Comparison of ENCODE assay signal across 20 cellular contexts in the genomic region with DNA sequence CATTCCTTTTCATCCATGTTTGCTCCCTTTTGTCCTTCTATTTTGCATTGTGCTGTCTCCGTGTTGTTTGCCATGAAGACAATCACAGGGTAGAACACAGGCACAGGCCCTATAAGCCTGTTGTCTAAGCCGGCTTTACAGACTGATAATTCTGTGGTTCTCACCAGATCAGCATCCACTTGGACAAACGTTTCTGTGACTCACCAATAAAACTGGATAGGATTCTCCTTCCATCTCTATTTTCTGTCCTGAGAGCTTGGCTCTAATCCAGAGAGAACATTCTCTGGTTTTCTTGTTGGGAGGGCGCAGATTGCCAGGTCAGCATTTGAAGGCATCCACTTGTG.
DNase-seq lines count a peak whose midpoint lies in the region; ATAC-seq and TF ChIP-seq lines count a peak whose summit lies in the region.
"Had no signal": no experiment of that assay in that cellular context is flagged by ENCODE, and none has a peak within 500 bp of the region (broad histone marks: within the 10 kb centered on the region; RNA-seq: fewer than 3 reads in every experiment).

No MANE protein-coding gene starts in this region.

- CTCF ChIA-PET in WTC11 (lab: Charles Lee) = no interaction called here
- CTCF ChIA-PET in activated CD8-positive, alpha-beta T cell treated with anti-CD3 and anti-CD28 coated beads, Interleukin-2, amount 10 ng/mL, durations not matched to agents 7 days and 5 days (lab: Charles Lee) = interaction anchor here (0.6 kb wide), 1 partner anchor 66 kb away, joined by 3 read pairs; no protein-coding TSS in a partner anchor

- no peaks in the 10 kb centered on the region for H3K9me3 Mint-ChIP-seq in GM23338
- peaks cover 5% of the 10 kb centered on the region for H3K9me3 Mint-ChIP-seq in WTC11
- no peaks in the 10 kb centered on the region for H3K9me3 Mint-ChIP-seq in activated CD8-positive, alpha-beta T cell treated with anti-CD3 and anti-CD28 coated beads, Interleukin-2, amount 10 ng/mL, durations not matched to agents 7 days and 5 days (ENCODE audit: insufficient read depth)
- H3K9me3 Mint-ChIP-seq: activated CD4-positive, alpha-beta T cell treated with anti-CD3 and anti-CD28 coated beads, Interleukin-2, amount 10 ng/mL, durations not matched to agents 24 days and 14 days; activated naive CD8-positive, alpha-beta T cell treated with anti-CD3 and anti-CD28 coated beads, Interleukin-2, amount 10 ng/mL, durations not matched to agents 7 days and 5 days; activated T-helper 2 cell treated with anti-CD3 and anti-CD28 coated beads, Interferon-gamma antibody, Interleukin-2, Interleukin-4, amounts not matched to agents 10 μg/mL and 5 μg/mL and 100 μg/mL, durations not matched to agents 14 hours and 24 hours and 36 hours; CD4-positive, alpha-beta memory T cell; T-cell had no signal

- no peaks in the 10 kb centered on the region for H3K36me3 Mint-ChIP-seq in GM23338 (ENCODE audit: low read depth)
- H3K36me3 Mint-ChIP-seq in WTC11 = no peaks in the 10 kb centered on the region
- H3K36me3 Mint-ChIP-seq in activated CD8-positive, alpha-beta T cell treated with anti-CD3 and anti-CD28 coated beads, Interleukin-2, amount 10 ng/mL, durations not matched to agents 7 days and 5 days (ENCODE audit: low read depth) = no peaks in the 10 kb centered on the region
- H3K36me3 Mint-ChIP-seq: activated naive CD8-positive, alpha-beta T cell treated with anti-CD3 and anti-CD28 coated beads, Interleukin-2, amount 10 ng/mL, durations not matched to agents 7 days and 5 days; CD4-positive, alpha-beta memory T cell; T-cell had no signal

- TF ChIP-seq CTCF in GM23338 (conservative IDR thresholded peaks at IDR 0.05; ENCODE audit: low read depth in 2 of 2) (no peak), WTC11 (IDR thresholded peaks at IDR 0.05) (no peak), retinal pigment epithelial cell (conservative IDR thresholded peaks at IDR 0.05; ENCODE audit: low read depth, low read length) (no peak)

- H2AFZ ChIP-seq in GM23338 = no peak overlapping the region
- H2AFZ ChIP-seq: GM23248 had no signal

- no peaks in the 10 kb centered on the region for H3K9me2 ChIP-seq in GM23338 (ENCODE audit: insufficient read depth)

- peaks cover 32% of the 10 kb centered on the region for H3K4me1 Mint-ChIP-seq in GM23338
- H3K4me1 Mint-ChIP-seq in WTC11 = peaks cover 25% of the 10 kb centered on the region
- no peaks in the 10 kb centered on the region for H3K4me1 Mint-ChIP-seq in activated CD8-positive, alpha-beta T cell treated with anti-CD3 and anti-CD28 coated beads, Interleukin-2, amount 10 ng/mL, durations not matched to agents 7 days and 5 days (ENCODE audit: low read depth)
- H3K4me1 Mint-ChIP-seq: activated CD4-positive, alpha-beta T cell treated with anti-CD3 and anti-CD28 coated beads, Interleukin-2, amount 10 ng/mL, durations not matched to agents 24 days and 14 days; activated naive CD8-positive, alpha-beta T cell treated with anti-CD3 and anti-CD28 coated beads, Interleukin-2, amount 10 ng/mL, durations not matched to agents 7 days and 5 days; CD4-positive, alpha-beta memory T cell; T-cell had no signal

- H3K4me2 ChIP-seq in GM23338 = no peak overlapping the region

- H3K4me3 Mint-ChIP-seq in GM23338 (no peak overlapping the region), WTC11 (no peak overlapping the region)
- no peak overlapping the region for H3K4me3 Mint-ChIP-seq in activated CD8-positive, alpha-beta T cell treated with anti-CD3 and anti-CD28 coated beads, Interleukin-2, amount 10 ng/mL, durations not matched to agents 7 days and 5 days
- H3K4me3 Mint-ChIP-seq: activated CD4-positive, alpha-beta T cell treated with anti-CD3 and anti-CD28 coated beads, Interleukin-2, amount 10 ng/mL, durations not matched to agents 24 days and 14 days; activated naive CD8-positive, alpha-beta T cell treated with anti-CD3 and anti-CD28 coated beads, Interleukin-2, amount 10 ng/mL, durations not matched to agents 7 days and 5 days; CD4-positive, alpha-beta memory T cell; T-cell had no signal

- H4K20me1 ChIP-seq in GM23338 (replicated peaks; ENCODE audit: insufficient read depth) = no peaks in the 10 kb centered on the region

- no peaks in the 10 kb centered on the region for H3K79me2 ChIP-seq in GM23338 (replicated peaks; ENCODE audit: insufficient read depth)

- no peak overlapping the region for H3K27ac ChIP-seq in GM23338 (ENCODE audit: low read depth)
- H3K27ac ChIP-seq: breast epithelium, epithelial cell of prostate, GM23248, lower lobe of right lung, thoracic aorta had no signal

- no peak for DNase-seq in GM23338 (ENCODE audit: low spot score)
- no peak for DNase-seq in WTC11 (ENCODE audit: low spot score)
- DNase-seq in iris pigment epithelial cell (ENCODE audit: low read depth) = peak; percentile 31
- peak; percentile 58 for DNase-seq in retinal pigment epithelial cell (ENCODE audit: low read depth)
- DNase-seq in activated CD8-positive, alpha-beta T cell treated with anti-CD3 and anti-CD28 coated beads, Interleukin-2, amount 10 ng/mL, durations not matched to agents 7 days and 5 days = no peak
- no peak for DNase-seq in UCSD-AML1 (lab: John Stamatoyannopoulos, UW; ENCODE audit: unreplicated experiment)
- no peak for DNase-seq in NCI-H2029 (lab: John Stamatoyannopoulos, UW)
- DNase-seq: activated CD4-positive, alpha-beta T cell treated with anti-CD3 and anti-CD28 coated beads, Interleukin-2, amount 10 ng/mL, durations not matched to agents 24 days and 14 days; activated naive CD8-positive, alpha-beta T cell treated with anti-CD3 and anti-CD28 coated beads, Interleukin-2, amount 10 ng/mL, durations not matched to agents 7 days and 5 days; CD4-positive, alpha-beta memory T cell; GM23248; lower lobe of right lung; NCI-H1694 treated with DMSO at 0.1 percent for 48 hours; T-cell had no signal

- H3K27ac Mint-ChIP-seq in GM23338 (no peak overlapping the region), WTC11 (peak overlapping the region; percentile 29)
- no peak overlapping the region for H3K27ac Mint-ChIP-seq in activated CD8-positive, alpha-beta T cell treated with anti-CD3 and anti-CD28 coated beads, Interleukin-2, amount 10 ng/mL, durations not matched to agents 7 days and 5 days
- H3K27ac Mint-ChIP-seq: activated CD4-positive, alpha-beta T cell treated with anti-CD3 and anti-CD28 coated beads, Interleukin-2, amount 10 ng/mL, durations not matched to agents 24 days and 14 days; activated naive CD8-positive, alpha-beta T cell treated with anti-CD3 and anti-CD28 coated beads, Interleukin-2, amount 10 ng/mL, durations not matched to agents 7 days and 5 days; activated T-helper 2 cell treated with anti-CD3 and anti-CD28 coated beads, Interferon-gamma antibody, Interleukin-2, Interleukin-4, amounts not matched to agents 10 μg/mL and 5 μg/mL and 100 μg/mL, durations not matched to agents 14 hours and 24 hours and 36 hours; CD4-positive, alpha-beta memory T cell; T-cell had no signal

- H3K27me3 Mint-ChIP-seq in GM23338 (ENCODE audit: insufficient read depth, low read depth, poor library complexity) (peaks cover 2% of the 10 kb centered on the region), WTC11 (ENCODE audit: low read depth) (no peaks in the 10 kb centered on the region)
- peaks cover 16% of the 10 kb centered on the region for H3K27me3 Mint-ChIP-seq in activated CD8-positive, alpha-beta T cell treated with anti-CD3 and anti-CD28 coated beads, Interleukin-2, amount 10 ng/mL, durations not matched to agents 7 days and 5 days (ENCODE audit: low read depth)

- H3K4me3 ChIP-seq in GM23338 (no peak overlapping the region), retinal pigment epithelial cell (ENCODE audit: low read length) (no peak overlapping the region)
- H3K4me3 ChIP-seq: breast epithelium, GM23248, lower lobe of right lung, thoracic aorta had no signal

- no peaks in the 10 kb centered on the region for H3K36me3 ChIP-seq in GM23338 (ENCODE audit: insufficient read depth)
- H3K36me3 ChIP-seq: breast epithelium, lower lobe of right lung, thoracic aorta had no signal

- H3K4me1 ChIP-seq in GM23338 (ENCODE audit: insufficient read depth) = 0 out of 2 replicates have a peak, but pooled peaks cover 8% of the 10 kb centered on the region
- H3K4me1 ChIP-seq: breast epithelium, lower lobe of right lung had no signal

- no peaks in the 10 kb centered on the region for H3K27me3 ChIP-seq in GM23338 (ENCODE audit: insufficient read depth)
- H3K27me3 ChIP-seq: breast epithelium had no signal

- ATAC-seq in GM23338 (peak; percentile 32; the same call in 1 of the 3 replicates), WTC11 (no peak), GM18868 (IDR thresholded peaks at IDR 0.05; ENCODE audit: unreplicated experiment) (no peak)
- no peak for ATAC-seq in activated CD8-positive, alpha-beta T cell treated with anti-CD3 and anti-CD28 coated beads, Interleukin-2, amount 10 ng/mL, durations not matched to agents 7 days and 5 days
- ATAC-seq: lower lobe of right lung, sciatic nerve, T-cell had no signal

- POLR2A ChIA-PET in WTC11 (lab: Charles Lee) = no interaction called here
- POLR2A ChIA-PET in activated CD8-positive, alpha-beta T cell treated with anti-CD3 and anti-CD28 coated beads, Interleukin-2, amount 10 ng/mL, durations not matched to agents 7 days and 5 days (lab: Charles Lee) = no interaction called here

- H3F3A ChIP-seq in GM23338 (replicated peaks; ENCODE audit: low read depth) = no peaks in the 10 kb centered on the region

TF ChIP-seq in GM23338, 12 proteins besides CTCF, POLR2A, EP300 and RAD21 (continues in another document):
- TF ChIP-seq ZNF114 (CRISPR knock-in tag; IDR thresholded peaks at IDR 0.05) (no peak), CREB1 (CRISPR knock-in tag; IDR thresholded peaks at IDR 0.05; ENCODE audit: low read depth) (no peak), ZNF331 (CRISPR knock-in tag; IDR thresholded peaks at IDR 0.05; ENCODE audit: low read depth) (no peak)

TF ChIP-seq in WTC11, 78 proteins besides CTCF, POLR2A, EP300 and RAD21 (continues in another document):
- no peak for TF ChIP-seq ZNF317 (CRISPR knock-in tag; IDR thresholded peaks at IDR 0.05; ENCODE audit: borderline replicate concordance, low read depth)
- TF ChIP-seq, protein P1, sequence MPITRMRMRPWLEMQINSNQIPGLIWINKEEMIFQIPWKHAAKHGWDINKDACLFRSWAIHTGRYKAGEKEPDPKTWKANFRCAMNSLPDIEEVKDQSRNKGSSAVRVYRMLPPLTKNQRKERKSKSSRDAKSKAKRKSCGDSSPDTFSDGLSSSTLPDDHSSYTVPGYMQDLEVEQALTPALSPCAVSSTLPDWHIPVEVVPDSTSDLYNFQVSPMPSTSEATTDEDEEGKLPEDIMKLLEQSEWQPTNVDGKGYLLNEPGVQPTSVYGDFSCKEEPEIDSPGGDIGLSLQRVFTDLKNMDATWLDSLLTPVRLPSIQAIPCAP (CRISPR knock-in tag; IDR thresholded peaks at IDR 0.05) = no peak
- no peak for TF ChIP-seq ZNF396 (CRISPR knock-in tag; IDR thresholded peaks at IDR 0.05; ENCODE audit: borderline replicate concordance)
- no peak for TF ChIP-seq ZNF423 (CRISPR knock-in tag; IDR thresholded peaks at IDR 0.05)
- no peak for TF ChIP-seq FOXK1 (CRISPR knock-in tag; IDR thresholded peaks at IDR 0.05)
- no peak for TF ChIP-seq TCF7 (CRISPR knock-in tag; IDR thresholded peaks at IDR 0.05; ENCODE audit: low read depth)

Comparison
In these comparisons a context has a peak if more than half of its experiments do, and no peak if none do; other contexts are left out.
1. DNase-seq: peak in iris pigment epithelial cell (single experiment) and retinal pigment epithelial cell (single experiment); none in GM23338 (single experiment), WTC11 (single experiment), activated CD8-positive, alpha-beta T cell treated with anti-CD3 and anti-CD28 coated beads, Interleukin-2, amount 10 ng/mL, durations not matched to agents 7 days and 5 days (single experiment), UCSD-AML1 (single experiment) and NCI-H2029 (single experiment).